In genomic region chr4:104870495-104871228, GRCh38 we compare ENCODE assay signal across 25 cellular contexts.
DNase-seq lines count a peak whose midpoint lies in the region; ATAC-seq and TF ChIP-seq lines count a peak whose summit lies in the region.
"Had no signal": no experiment of that assay in that cellular context is flagged by ENCODE, and none has a peak within 500 bp of the region (broad histone marks: within the 10 kb centered on the region; RNA-seq: fewer than 3 reads in every experiment).

No MANE protein-coding gene starts in this region.

- H3K36me3 ChIP-seq in mammary epithelial cell (ENCODE audit: insufficient read depth, low read length) = no peaks in the 10 kb centered on the region
- no peaks in the 10 kb centered on the region for H3K36me3 ChIP-seq in gastrocnemius medialis
- H3K36me3 ChIP-seq in hepatocyte (replicated peaks; ENCODE audit: insufficient read depth, low read depth) = no peaks in the 10 kb centered on the region
- H3K36me3 ChIP-seq: BLaER1, breast epithelium, neural progenitor cell, SJSA1 had no signal

- in situ Hi-C loops in mammary epithelial cell (cut with MboI; ENCODE audit: low sequenced_read_pairs in 2 of 2) = loop anchor here (25.0 kb wide), 2 partner anchors 808 to 883 kb away; no protein-coding TSS in a partner anchor
- in situ Hi-C loops in gastrocnemius medialis (cut with MboI; ENCODE audit: low sequenced_read_pairs in 4 of 4) = loop anchor here in 1 of 4 donors (25.0 kb wide), 1 partner anchor 808 kb away; no protein-coding TSS in a partner anchor

- WGBS in mammary epithelial cell (ENCODE audit: low coverage, missing lambda C conversion rate) = 0% methylated on average over 2 of the region's 2 CpGs
- WGBS in hepatocyte (ENCODE audit: low lambda C conversion rate, missing lambda C conversion rate) = 50% methylated on average over 2 of the region's 2 CpGs

- H3K27me3 ChIP-seq in mammary epithelial cell (ENCODE audit: insufficient read depth, low read length) = no peaks in the 10 kb centered on the region
- no peaks in the 10 kb centered on the region for H3K27me3 ChIP-seq in gastrocnemius medialis
- no peaks in the 10 kb centered on the region for H3K27me3 ChIP-seq in hepatocyte
- H3K27me3 ChIP-seq: BLaER1, breast epithelium, neural progenitor cell, SJSA1, testis had no signal

- dilution Hi-C loops in mammary epithelial cell (cut with HindIII; ENCODE audit: low sequenced_read_pairs) = no loop called here

- DNase-seq in mammary epithelial cell (peak; percentile 58), MCF 10A (ENCODE audit: unreplicated experiment) (no peak), NOMO-1 treated with DMSO at 0.1 percent for 48 hours (lab: John Stamatoyannopoulos, UW; ENCODE audit: unreplicated experiment) (peak; percentile 29), gastrocnemius medialis (no peak), COLO829 (ENCODE audit: low spot score) (no peak), hepatocyte (ENCODE audit: low spot score) (no peak), cerebellar nuclear complex (lab: John Stamatoyannopoulos, UW) (no peak)
- DNase-seq: activated CD4-positive, CD25-positive, alpha-beta regulatory T cell treated with anti-CD3 and anti-CD28 coated beads, Interleukin-2, amount 50 U/mL, for 72 hours; activated naive CD8-positive, alpha-beta T cell treated with anti-CD3 and anti-CD28 coated beads, Interleukin-2, amount 50 U/mL, for 24 hours; GDM1; KG1; mucosa of descending colon; NCI-H1105; NCI-H2107; NCI-H524 treated with DMSO at 0.1 percent for 48 hours; PC-9; testis had no signal

- ATAC-seq in HG02623 (IDR thresholded peaks at IDR 0.05; ENCODE audit: unreplicated experiment) (peak; percentile 30), gastrocnemius medialis (no peak)
- ATAC-seq: activated naive CD8-positive, alpha-beta T cell treated with anti-CD3 and anti-CD28 coated beads, Interleukin-2, amount 50 U/mL, for 24 hours; left lobe of liver; mucosa of descending colon; stimulated activated effector memory CD8-positive, alpha-beta T cell treated with anti-CD3 and anti-CD28 coated beads, Interleukin-12 subunit alpha, Interleukin-12 subunit beta, amount 100 ng/mL, for 72 hours had no signal

- H3K79me2 ChIP-seq in mammary epithelial cell (ENCODE audit: insufficient read depth, low read length) = no peaks in the 10 kb centered on the region
- H3K79me2 ChIP-seq in hepatocyte = no peaks in the 10 kb centered on the region

- H3K27ac ChIP-seq in mammary epithelial cell (ENCODE audit: insufficient read depth, low read depth, low read length) = no peak overlapping the region
- H3K27ac ChIP-seq in gastrocnemius medialis = no peak overlapping the region
- H3K27ac ChIP-seq in hepatocyte = no peak overlapping the region
- H3K27ac ChIP-seq: BLaER1, breast epithelium, neural progenitor cell, PC-9, SJSA1, testis had no signal

- H3K27ac Mint-ChIP-seq in MCF 10A (ENCODE audit: low read depth, unreplicated experiment) = no peak overlapping the region
- H3K27ac Mint-ChIP-seq: activated naive CD8-positive, alpha-beta T cell treated with anti-CD3 and anti-CD28 coated beads, Interleukin-2, amount 50 U/mL, for 24 hours; activated T-helper 2 cell treated with anti-CD3 and anti-CD28 coated beads, Interferon-gamma antibody, Interleukin-2, Interleukin-4, amounts not matched to agents 10 μg/mL and 5 μg/mL and 100 μg/mL, durations not matched to agents 14 hours and 24 hours and 36 hours; neural progenitor cell; stimulated activated effector memory CD8-positive, alpha-beta T cell treated with anti-CD3 and anti-CD28 coated beads, Interleukin-12 subunit alpha, Interleukin-12 subunit beta, amount 100 ng/mL, for 72 hours had no signal

- H3K36me3 Mint-ChIP-seq in MCF 10A (ENCODE audit: insufficient read depth, unreplicated experiment) = no peaks in the 10 kb centered on the region
- H3K36me3 Mint-ChIP-seq: neural progenitor cell; stimulated activated effector memory CD8-positive, alpha-beta T cell treated with anti-CD3 and anti-CD28 coated beads, Interleukin-12 subunit alpha, Interleukin-12 subunit beta, amount 100 ng/mL, for 72 hours had no signal

- H3K9me3 Mint-ChIP-seq in MCF 10A (ENCODE audit: unreplicated experiment) = no peaks in the 10 kb centered on the region
- H3K9me3 Mint-ChIP-seq: activated naive CD8-positive, alpha-beta T cell treated with anti-CD3 and anti-CD28 coated beads, Interleukin-2, amount 50 U/mL, for 24 hours; activated T-helper 2 cell treated with anti-CD3 and anti-CD28 coated beads, Interferon-gamma antibody, Interleukin-2, Interleukin-4, amounts not matched to agents 10 μg/mL and 5 μg/mL and 100 μg/mL, durations not matched to agents 14 hours and 24 hours and 36 hours; neural progenitor cell; stimulated activated effector memory CD8-positive, alpha-beta T cell treated with anti-CD3 and anti-CD28 coated beads, Interleukin-12 subunit alpha, Interleukin-12 subunit beta, amount 100 ng/mL, for 72 hours had no signal

- no TSS peak for BruUV-seq in mammary epithelial cell (replicated peaks; lab: Mats Ljungman, UMichigan)
- BruUV-seq in MCF 10A (replicated peaks; lab: Mats Ljungman, UMichigan) = no TSS peak

- H4K20me1 ChIP-seq in mammary epithelial cell (ENCODE audit: insufficient read depth, low read length) (no peaks in the 10 kb centered on the region), hepatocyte (ENCODE audit: insufficient read depth, poor library complexity, severe bottlenecking) (no peaks in the 10 kb centered on the region)
- H4K20me1 ChIP-seq: BLaER1 had no signal

- TF ChIP-seq CTCF in mammary epithelial cell (conservative IDR thresholded peaks at IDR 0.05 in 1 of 2, IDR thresholded peaks at IDR 0.05 in 1 of 2; ENCODE audit: extremely low read depth in 1 of 2, insufficient read depth in 1 of 2, low read depth in 1 of 2, low read length in 2 of 2) (no peak), MCF 10A (IDR thresholded peaks at IDR 0.05; ENCODE audit: unreplicated experiment) (no peak), gastrocnemius medialis (IDR thresholded peaks at IDR 0.05 in 4 of 5, conservative IDR thresholded peaks at IDR 0.05 in 1 of 5) (no peak), hepatocyte (IDR thresholded peaks at IDR 0.05; ENCODE audit: poor library complexity) (no peak)

- no peak for TF ChIP-seq POLR2A in gastrocnemius medialis (IDR thresholded peaks at IDR 0.05)

- intact Hi-C loops in mammary epithelial cell (cut with micrococcal nuclease) = loop anchor here (5.0 kb wide), 1 partner anchor 602 kb away; the partner anchor contains the start of gene PPA2
- intact Hi-C loops in MCF 10A (cut with micrococcal nuclease) = no loop called here
- intact Hi-C loops in gastrocnemius medialis (cut with DNase I; ENCODE audit: low total_unique reads) = no loop called here

- no peak overlapping the region for H3K9ac ChIP-seq in mammary epithelial cell (ENCODE audit: insufficient read depth, low read length)
- H3K9ac ChIP-seq: BLaER1, neural progenitor cell had no signal

- no peak overlapping the region for H3K4me3 Mint-ChIP-seq in MCF 10A (ENCODE audit: unreplicated experiment)
- H3K4me3 Mint-ChIP-seq: activated naive CD8-positive, alpha-beta T cell treated with anti-CD3 and anti-CD28 coated beads, Interleukin-2, amount 50 U/mL, for 24 hours; neural progenitor cell; stimulated activated effector memory CD8-positive, alpha-beta T cell treated with anti-CD3 and anti-CD28 coated beads, Interleukin-12 subunit alpha, Interleukin-12 subunit beta, amount 100 ng/mL, for 72 hours had no signal

- H3K4me1 ChIP-seq in mammary epithelial cell (ENCODE audit: insufficient read depth, low read length) = peaks cover 10% of the 10 kb centered on the region
- no peaks in the 10 kb centered on the region for H3K4me1 ChIP-seq in gastrocnemius medialis
- no peaks in the 10 kb centered on the region for H3K4me1 ChIP-seq in hepatocyte (ENCODE audit: insufficient read depth)
- H3K4me1 ChIP-seq: BLaER1, breast epithelium, neural progenitor cell, SJSA1, testis had no signal

- H3K4me3 ChIP-seq in mammary epithelial cell (replicated peaks in 1 of 3; ENCODE audit: insufficient read depth in 1 of 3, low read depth in 2 of 3, low read length in 3 of 3) (no peak overlapping the region), gastrocnemius medialis (no peak overlapping the region), hepatocyte (no peak overlapping the region)
- H3K4me3 ChIP-seq: BLaER1, breast epithelium, mucosa of descending colon, neural progenitor cell, PC-9, SJSA1, testis had no signal

- POLR2A ChIA-PET in MCF 10A (lab: Yijun Ruan, JAX) = no interaction called here

- H3K9me2 ChIP-seq in hepatocyte (replicated peaks; ENCODE audit: insufficient read depth) = no peaks in the 10 kb centered on the region

- H2AFZ ChIP-seq in mammary epithelial cell (ENCODE audit: low read depth, low read length) (peak overlapping the region; percentile 74), hepatocyte (no peak overlapping the region)
- H2AFZ ChIP-seq: neural progenitor cell, PC-9 had no signal

- H3K27me3 Mint-ChIP-seq in MCF 10A (ENCODE audit: insufficient read depth, unreplicated experiment) = no peaks in the 10 kb centered on the region

- H3K9me3 ChIP-seq in mammary epithelial cell (replicated peaks; ENCODE audit: insufficient read depth, low read length) (no peaks in the 10 kb centered on the region), gastrocnemius medialis (no peaks in the 10 kb centered on the region), hepatocyte (ENCODE audit: low read depth) (no peaks in the 10 kb centered on the region)
- H3K9me3 ChIP-seq: BLaER1, breast epithelium, mucosa of descending colon, SJSA1, testis had no signal

- CTCF ChIA-PET in mammary epithelial cell (lab: Charles Lee; ENCODE audit: low non-redundant PET) = no interaction called here
- CTCF ChIA-PET in MCF 10A (lab: Yijun Ruan, JAX) = interaction anchor here (0.7 to 1.4 kb wide), 4 partner anchors 10 to 874 kb away, joined by 3 to 4 read pairs (median 4); partner anchors contain the start of gene PPA2

- H3K4me2 ChIP-seq in mammary epithelial cell (ENCODE audit: insufficient read depth, low read depth, low read length) (peak overlapping the region; percentile 48), hepatocyte (no peak overlapping the region)
- H3K4me2 ChIP-seq: BLaER1, neural progenitor cell, PC-9 had no signal

- peaks cover 6% of the 10 kb centered on the region for H3K4me1 Mint-ChIP-seq in MCF 10A (ENCODE audit: insufficient read depth, unreplicated experiment)
- H3K4me1 Mint-ChIP-seq: activated naive CD8-positive, alpha-beta T cell treated with anti-CD3 and anti-CD28 coated beads, Interleukin-2, amount 50 U/mL, for 24 hours; neural progenitor cell; stimulated activated effector memory CD8-positive, alpha-beta T cell treated with anti-CD3 and anti-CD28 coated beads, Interleukin-12 subunit alpha, Interleukin-12 subunit beta, amount 100 ng/mL, for 72 hours had no signal

Comparison
In these comparisons a context has a peak if more than half of its experiments do, and no peak if none do; other contexts are left out.
1. DNase-seq: peak in mammary epithelial cell (single experiment) and NOMO-1 treated with DMSO at 0.1 percent for 48 hours (single experiment); none in MCF 10A (single experiment), gastrocnemius medialis (0 of 2), COLO829 (single experiment), hepatocyte (single experiment) and cerebellar nuclear complex (0 of 2).